In genomic region chr3:172517859-172518466, GRCh38 we compare ENCODE assay signal across 10 cellular contexts.
DNase-seq lines count a peak whose midpoint lies in the region; ATAC-seq and TF ChIP-seq lines count a peak whose summit lies in the region.
"Had no signal": no experiment of that assay in that cellular context is flagged by ENCODE, and none has a peak within 500 bp of the region (broad histone marks: within the 10 kb centered on the region; RNA-seq: fewer than 3 reads in every experiment).

No MANE protein-coding gene starts in this region.

- no peaks in the 10 kb centered on the region for H3K27me3 ChIP-seq in effector memory CD4-positive, alpha-beta T cell (replicated peaks; ENCODE audit: control insufficient read depth, insufficient read depth, low read length, poor library complexity, severe bottlenecking)

- H3K4me3 ChIP-seq in effector memory CD4-positive, alpha-beta T cell (ENCODE audit: insufficient read depth, low read depth, low read length, poor library complexity, severe bottlenecking): peak overlapping the region; percentile 44
- no peak overlapping the region for H3K4me3 ChIP-seq in coronary artery

- peak; percentile 85 for DNase-seq in GF-D8 (lab: John Stamatoyannopoulos, UW)
- DNase-seq in activated CD4-positive, alpha-beta T cell treated with anti-CD3 and anti-CD28 coated beads for 48 hours: peak; percentile 77
- DNase-seq in effector memory CD4-positive, alpha-beta T cell: peak in 1 of 3 donors; percentile 41
- peak; percentile 51 to 61 for DNase-seq in stimulated activated CD4-positive, alpha-beta T cell treated with anti-CD3 and anti-CD28 coated beads, Interleukin-15, amount 100 ng/mL, for 48 hours (ENCODE audit: low read depth in 2 of 2)
- no peak for DNase-seq in NCI-H446 treated with DMSO at 0.1 percent for 48 hours (lab: John Stamatoyannopoulos, UW)
- no peak for DNase-seq in coronary artery (ENCODE audit: low spot score)
- DNase-seq: HCEC 1CT, NCI-H510A treated with DMSO at 0.1 percent for 48 hours had no signal

- no peaks in the 10 kb centered on the region for H3K9me3 ChIP-seq in effector memory CD4-positive, alpha-beta T cell (ENCODE audit: control insufficient read depth, low read length)

- no peak for ATAC-seq in HG03108 (IDR thresholded peaks at IDR 0.05; ENCODE audit: unreplicated experiment)
- ATAC-seq in HG03378 (IDR thresholded peaks at IDR 0.05; ENCODE audit: unreplicated experiment): no peak

- peak overlapping the region; percentile 56 for H3K27ac ChIP-seq in effector memory CD4-positive, alpha-beta T cell (ENCODE audit: insufficient read depth, low read length, poor library complexity, severe bottlenecking)
- peak overlapping the region in 1 of 2 donors; percentile 14 for H3K27ac ChIP-seq in coronary artery

- H3K36me3 ChIP-seq in effector memory CD4-positive, alpha-beta T cell (ENCODE audit: control insufficient read depth, insufficient read depth, low read length): peaks cover 5% of the 10 kb centered on the region

- peaks cover 53% of the 10 kb centered on the region for H3K4me1 ChIP-seq in effector memory CD4-positive, alpha-beta T cell (ENCODE audit: control insufficient read depth, insufficient read depth, low read length, poor library complexity, severe bottlenecking)

- no peak for TF ChIP-seq CTCF in coronary artery (IDR thresholded peaks at IDR 0.05)

Comparison
In these comparisons a context has a peak if more than half of its experiments do, and no peak if none do; other contexts are left out.
1. DNase-seq: peak in GF-D8 (single experiment), activated CD4-positive, alpha-beta T cell treated with anti-CD3 and anti-CD28 coated beads for 48 hours (single experiment) and stimulated activated CD4-positive, alpha-beta T cell treated with anti-CD3 and anti-CD28 coated beads, Interleukin-15, amount 100 ng/mL, for 48 hours (2 of 2); none in NCI-H446 treated with DMSO at 0.1 percent for 48 hours (single experiment) and coronary artery (single experiment).